Comparison of ENCODE assay signal across 1 cellular context in genomic region chr5:72307968-72308852, GRCh38.
TF ChIP-seq lines count a peak whose summit lies in the region.

No MANE protein-coding gene starts in this region.

TF ChIP-seq in neural cell, 6 proteins besides CTCF, POLR2A, EP300 and RAD21:
- TF ChIP-seq REST (IDR thresholded peaks at IDR 0.05; ENCODE audit: borderline replicate concordance) = peak; percentile 63
- no peak for TF ChIP-seq EZH2 (IDR thresholded peaks at IDR 0.05; ENCODE audit: borderline replicate concordance, insufficient read depth, low read length, poor library complexity, severe bottlenecking)
- TF ChIP-seq POLR2AphosphoS5 (IDR thresholded peaks at IDR 0.05) = peak; percentile 82
- peak; percentile 86 for TF ChIP-seq MXI1 (conservative IDR thresholded peaks at IDR 0.05; ENCODE audit: poor library complexity, severe bottlenecking)
- no peak for TF ChIP-seq TAF1 (IDR thresholded peaks at IDR 0.05; ENCODE audit: low read depth)
- peak; percentile 84 for TF ChIP-seq SMC3 (conservative IDR thresholded peaks at IDR 0.05; ENCODE audit: poor library complexity)
